ENCODE assay signal across 18 cellular contexts in genomic region chr6:137625100-137625661, GRCh38.
A peak's percentile ranks its signal among the peaks of the same experiment; 100 is the strongest.
DNase-seq lines count a peak whose midpoint lies in the region; ATAC-seq, FAIRE-seq and TF ChIP-seq lines count a peak whose summit lies in the region.
"Had no signal": no experiment of that assay in that cellular context is flagged by ENCODE, and none has a peak within 500 bp of the region (broad histone marks: within the 10 kb centered on the region; RNA-seq: fewer than 3 reads in every experiment).

No MANE protein-coding gene starts in this region.

- H3K27me3 ChIP-seq in HepG2 (ENCODE audit: control insufficient read depth in 1 of 2, insufficient read depth in 2 of 2, low read length in 2 of 2) (peaks cover 0 to 8% of the 10 kb centered on the region in 2 experiments; a peak in 2 of 5 replicates), right lobe of liver (no peaks in the 10 kb centered on the region), neuronal stem cell (ENCODE audit: control insufficient read depth in 3 of 3, insufficient read depth in 3 of 3, low read depth in 1 of 3, low read length in 3 of 3) (no peaks in the 10 kb centered on the region), small intestine (ENCODE audit: control insufficient read depth in 2 of 2, insufficient read depth in 2 of 2, low read length in 2 of 2) (peaks cover 0 to 3% of the 10 kb centered on the region in 2 donors)

- CTCF ChIA-PET in HepG2 (lab: Yijun Ruan, JAX; ENCODE audit: low intra/inter-chr PET ratio, low total read pairs) (no interaction called here), RWPE1 (lab: Yijun Ruan, JAX) (interaction anchor here (0.6 to 0.7 kb wide), 3 partner anchors 204 to 425 kb away, joined by 4 to 13 read pairs (median 7); no protein-coding TSS in a partner anchor)

- H3K79me1 ChIP-seq in neuronal stem cell (ENCODE audit: low read depth, low read length): no peaks in the 10 kb centered on the region

- no peak overlapping the region for H2AK5ac ChIP-seq in neuronal stem cell (ENCODE audit: low read depth, low read length)

- H2BK5ac ChIP-seq in neuronal stem cell (ENCODE audit: low read length): no peak overlapping the region

- H3K18ac ChIP-seq in neuronal stem cell (ENCODE audit: low read length): peak overlapping the region; percentile 65

- no peak overlapping the region for H2BK120ac ChIP-seq in neuronal stem cell (ENCODE audit: low read depth, low read length)

- TF ChIP-seq POLR2A in HepG2 (IDR thresholded peaks at IDR 0.05; ENCODE audit: insufficient read depth in 1 of 2, low read depth in 2 of 2, low read length in 2 of 2) (no peak), right lobe of liver (IDR thresholded peaks at IDR 0.05) (no peak)

- H3K4me2 ChIP-seq in HepG2 (ENCODE audit: low read depth, low read length) (peak overlapping the region; percentile 56), neuronal stem cell (ENCODE audit: insufficient read depth, low read length, poor library complexity, severe bottlenecking) (no peak overlapping the region)
- H3K4me2 ChIP-seq: A549 had no signal

- ATAC-seq in HepG2: peak; percentile 77
- ATAC-seq in right lobe of liver: no peak
- peak; percentile 56 for ATAC-seq in SK-N-SH treated with all-trans-retinoic acid at 6 μM for 48 hours
- ATAC-seq in GM18498 (IDR thresholded peaks at IDR 0.05; ENCODE audit: unreplicated experiment): no peak
- ATAC-seq: A549 had no signal

- H3K14ac ChIP-seq in neuronal stem cell (ENCODE audit: low read length): no peak overlapping the region

- H2AFZ ChIP-seq in HepG2 (ENCODE audit: low read length): no peak overlapping the region
- no peak overlapping the region for H2AFZ ChIP-seq in neuronal stem cell (ENCODE audit: low read length)

- H4K91ac ChIP-seq in neuronal stem cell (ENCODE audit: low read depth, low read length, poor library complexity): no peak overlapping the region

- TF ChIP-seq RAD21 in HepG2 (CRISPR knock-in tag; IDR thresholded peaks at IDR 0.05): no peak

- no peak overlapping the region for H3K23ac ChIP-seq in neuronal stem cell (ENCODE audit: low read depth, low read length, poor library complexity)

- no peaks in the 10 kb centered on the region for H3K4me1 ChIP-seq in HepG2 (ENCODE audit: insufficient read depth, low read length)
- no peaks in the 10 kb centered on the region for H3K4me1 ChIP-seq in right lobe of liver
- no peaks in the 10 kb centered on the region for H3K4me1 ChIP-seq in neuronal stem cell (ENCODE audit: control insufficient read depth in 2 of 2, insufficient read depth in 1 of 2, low read depth in 1 of 2, low read length in 2 of 2)
- no peaks in the 10 kb centered on the region for H3K4me1 ChIP-seq in small intestine (ENCODE audit: control insufficient read depth in 2 of 2, insufficient read depth in 1 of 2, low read depth in 1 of 2, low read length in 1 of 2)
- H3K4me1 ChIP-seq: A549 had no signal

- 43% methylated on average over 8 of the region's 8 CpGs for WGBS in HepG2 (ENCODE audit: low lambda C conversion rate)
- 90% methylated on average over 3 of the region's 8 CpGs for WGBS in right lobe of liver (ENCODE audit: insufficient coverage, low coverage, low lambda C conversion rate, missing lambda C conversion rate)
- no CpG with 5 or more reads among the region's 8 CpGs for WGBS in neuronal stem cell (ENCODE audit: extremely low coverage in 2 of 2, insufficient read length in 2 of 2, insufficient replicate concordance in 1 of 2), 2 donors
- WGBS in small intestine, 3 donors: 86 to 97% (median 96%) methylated on average over 8 of the region's 8 CpGs

- H2BK15ac ChIP-seq in neuronal stem cell (ENCODE audit: low read length): no peak overlapping the region

- H3K79me2 ChIP-seq in HepG2 (ENCODE audit: insufficient read depth, low read length): no peaks in the 10 kb centered on the region

- no peak overlapping the region for H2BK12ac ChIP-seq in neuronal stem cell (ENCODE audit: low read length)

- TF ChIP-seq CTCF in HepG2 (CRISPR knock-in tag; IDR thresholded peaks at IDR 0.05) (no peak), right lobe of liver (IDR thresholded peaks at IDR 0.05) (no peak), RWPE1 (conservative IDR thresholded peaks at IDR 0.05; ENCODE audit: low read depth) (no peak)

- H3K9me3 ChIP-seq in HepG2 (ENCODE audit: low read length): no peaks in the 10 kb centered on the region
- no peaks in the 10 kb centered on the region for H3K9me3 ChIP-seq in right lobe of liver
- H3K9me3 ChIP-seq in neuronal stem cell (replicated peaks in 1 of 2; ENCODE audit: control insufficient read depth in 2 of 2, insufficient read depth in 1 of 2, low read depth in 1 of 2, low read length in 2 of 2): no peaks in the 10 kb centered on the region
- no peaks in the 10 kb centered on the region for H3K9me3 ChIP-seq in small intestine (ENCODE audit: control insufficient read depth, low read depth)
- H3K9me3 ChIP-seq: A549 had no signal

- H3K27ac ChIP-seq in HepG2 (ENCODE audit: extremely low read length, insufficient read depth, low read length): no peak overlapping the region
- H3K27ac ChIP-seq in right lobe of liver: no peak overlapping the region
- no peak overlapping the region for H3K27ac ChIP-seq in neuronal stem cell (replicated peaks; ENCODE audit: low read length)
- no peak overlapping the region for H3K27ac ChIP-seq in small intestine (ENCODE audit: low read depth in 1 of 2, low read length in 1 of 2)
- no peak overlapping the region for H3K27ac ChIP-seq in RWPE1
- H3K27ac ChIP-seq: 22Rv1, A549, C4-2B had no signal

- BruUV-seq in HepG2 (replicated peaks; lab: Mats Ljungman, UMichigan): no TSS peak

- no peak for TF ChIP-seq EP300 in HepG2 (IDR thresholded peaks at IDR 0.05; ENCODE audit: low read depth in 2 of 2, low read length in 2 of 2)
- no peak for TF ChIP-seq EP300 in HepG2 (CRISPR knock-in tag; IDR thresholded peaks at IDR 0.05; ENCODE audit: borderline replicate concordance)

- H4K8ac ChIP-seq in neuronal stem cell (ENCODE audit: low read depth, low read length): no peak overlapping the region

- FAIRE-seq in HepG2 (lab: Jason Lieb, UNC) (no peak), small intestine (lab: Jason Lieb, UNC) (no peak)
- FAIRE-seq: A549, GM12892, H1 had no signal

- H3K4me3 ChIP-seq in HepG2 (replicated peaks in 1 of 3; ENCODE audit: insufficient read depth in 1 of 3, low read depth in 2 of 3, low read length in 3 of 3): peak overlapping the region in 2 of 3 experiments; percentile 2 to 33; a peak in 2 of 6 replicates
- H3K4me3 ChIP-seq in right lobe of liver: no peak overlapping the region
- H3K4me3 ChIP-seq in neuronal stem cell (ENCODE audit: low read length in 2 of 2): no peak overlapping the region
- H3K4me3 ChIP-seq in small intestine (ENCODE audit: low read depth in 1 of 2, low read length in 2 of 2): no peak overlapping the region
- H3K4me3 ChIP-seq: A549 had no signal

- no peak overlapping the region for H3K4ac ChIP-seq in neuronal stem cell (ENCODE audit: low read length)

- DNase-seq in HepG2 (ENCODE audit: low spot score) (no peak), right lobe of liver (no peak), neuronal stem cell (ENCODE audit: low spot score) (no peak), small intestine (no peak), RWPE1 (ENCODE audit: low spot score) (no peak)
- DNase-seq: AML-193; CD4-positive, alpha-beta memory T cell; DMS153; DMS79; GDM1; H9 had no signal

- in situ Hi-C loops in HepG2 (cut with HindIII; ENCODE audit: extremely low pct_ligation_motif_present, low pct_unique_long_range_greater_than_20kb): loop anchor here (25.0 kb wide), 1 partner anchor 663 kb away; no protein-coding TSS in a partner anchor

- intact Hi-C loops in HepG2 (cut with micrococcal nuclease; ENCODE audit: unreplicated experiment): no loop called here
- intact Hi-C loops in right lobe of liver (cut with DNase I): no loop called here

- POLR2A ChIA-PET in HepG2 (lab: Yijun Ruan, JAX) (no interaction called here), RWPE1 (lab: Yijun Ruan, JAX; ENCODE audit: low non-redundant PET) (no interaction called here)

- H4K20me1 ChIP-seq in HepG2 (ENCODE audit: insufficient read depth, low read length): no peaks in the 10 kb centered on the region

- H3K9ac ChIP-seq in HepG2 (ENCODE audit: insufficient read depth, low read depth, low read length) (no peak overlapping the region), neuronal stem cell (ENCODE audit: low read depth, low read length, poor library complexity) (no peak overlapping the region)

- no peaks in the 10 kb centered on the region for H3K36me3 ChIP-seq in HepG2 (replicated peaks in 1 of 2; ENCODE audit: control insufficient read depth in 1 of 2, insufficient read depth in 2 of 2, low read length in 2 of 2)
- H3K36me3 ChIP-seq in right lobe of liver: no peaks in the 10 kb centered on the region
- H3K36me3 ChIP-seq in neuronal stem cell (replicated peaks in 1 of 2; ENCODE audit: control insufficient read depth in 2 of 2, insufficient read depth in 2 of 2, low read length in 2 of 2): no peaks in the 10 kb centered on the region
- H3K36me3 ChIP-seq in small intestine (ENCODE audit: control insufficient read depth in 2 of 2, insufficient read depth in 2 of 2, low read length in 2 of 2): no peaks in the 10 kb centered on the region

TF ChIP-seq in HepG2, 621 proteins besides CTCF, POLR2A, EP300 and RAD21 (continues in another document):
- TF ChIP-seq ZNF597 (CRISPR knock-in tag; IDR thresholded peaks at IDR 0.05): no peak

TF ChIP-seq in SK-N-SH treated with all-trans-retinoic acid at 6 μM for 48 hours, 23 proteins besides CTCF, POLR2A, EP300 and RAD21 (continues in another document):
- TF ChIP-seq ZNF565 (CRISPR knock-in tag; conservative IDR thresholded peaks at IDR 0.05; ENCODE audit: low read depth) (no peak), ZNF70 (CRISPR knock-in tag; IDR thresholded peaks at IDR 0.05) (no peak), PPARA (CRISPR knock-in tag; IDR thresholded peaks at IDR 0.05; ENCODE audit: borderline replicate concordance) (no peak), SNAI2 (CRISPR knock-in tag; IDR thresholded peaks at IDR 0.05) (no peak)

Comparison
In these comparisons a context has a peak if more than half of its experiments do, and no peak if none do; other contexts are left out.
1. ATAC-seq: peak in HepG2 (single experiment) and SK-N-SH treated with all-trans-retinoic acid at 6 μM for 48 hours (single experiment); none in right lobe of liver (0 of 4) and GM18498 (single experiment).
2. H3K4me3 ChIP-seq: peak in HepG2 (2 of 3); none in right lobe of liver (0 of 3), neuronal stem cell (0 of 2) and small intestine (0 of 2).